In the genomic region with DNA sequence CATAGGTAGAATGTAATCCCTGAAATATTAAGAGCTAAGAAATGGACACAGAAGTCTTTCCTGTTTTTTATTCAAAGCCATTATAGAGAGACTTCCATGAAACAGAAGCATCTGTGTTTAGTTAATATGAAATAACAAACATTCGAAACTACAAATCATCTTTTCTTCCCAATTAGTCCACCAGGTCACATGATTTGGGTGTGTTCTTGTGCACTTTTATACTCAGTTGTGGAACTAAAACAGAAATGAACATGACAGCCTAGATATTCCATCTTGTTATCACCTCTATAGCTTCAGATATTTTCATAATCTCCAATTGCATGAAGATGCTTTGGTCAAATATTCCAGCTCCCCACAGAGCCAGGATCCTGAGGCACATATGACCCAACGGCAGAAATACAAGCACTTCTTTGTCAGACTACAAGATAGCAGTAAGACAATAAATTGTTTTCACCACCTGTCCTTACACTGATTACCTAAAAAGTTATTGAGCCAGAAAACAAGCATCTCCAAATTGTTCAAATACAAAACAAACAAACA, we compare ENCODE assay signal across 1 cellular context.
TF ChIP-seq lines count a peak whose summit lies in the region.

No MANE protein-coding gene starts in this region.

TF ChIP-seq in H1, 55 proteins besides CTCF, POLR2A, EP300 and RAD21 (continued from another document):
- TF ChIP-seq, protein P1, sequence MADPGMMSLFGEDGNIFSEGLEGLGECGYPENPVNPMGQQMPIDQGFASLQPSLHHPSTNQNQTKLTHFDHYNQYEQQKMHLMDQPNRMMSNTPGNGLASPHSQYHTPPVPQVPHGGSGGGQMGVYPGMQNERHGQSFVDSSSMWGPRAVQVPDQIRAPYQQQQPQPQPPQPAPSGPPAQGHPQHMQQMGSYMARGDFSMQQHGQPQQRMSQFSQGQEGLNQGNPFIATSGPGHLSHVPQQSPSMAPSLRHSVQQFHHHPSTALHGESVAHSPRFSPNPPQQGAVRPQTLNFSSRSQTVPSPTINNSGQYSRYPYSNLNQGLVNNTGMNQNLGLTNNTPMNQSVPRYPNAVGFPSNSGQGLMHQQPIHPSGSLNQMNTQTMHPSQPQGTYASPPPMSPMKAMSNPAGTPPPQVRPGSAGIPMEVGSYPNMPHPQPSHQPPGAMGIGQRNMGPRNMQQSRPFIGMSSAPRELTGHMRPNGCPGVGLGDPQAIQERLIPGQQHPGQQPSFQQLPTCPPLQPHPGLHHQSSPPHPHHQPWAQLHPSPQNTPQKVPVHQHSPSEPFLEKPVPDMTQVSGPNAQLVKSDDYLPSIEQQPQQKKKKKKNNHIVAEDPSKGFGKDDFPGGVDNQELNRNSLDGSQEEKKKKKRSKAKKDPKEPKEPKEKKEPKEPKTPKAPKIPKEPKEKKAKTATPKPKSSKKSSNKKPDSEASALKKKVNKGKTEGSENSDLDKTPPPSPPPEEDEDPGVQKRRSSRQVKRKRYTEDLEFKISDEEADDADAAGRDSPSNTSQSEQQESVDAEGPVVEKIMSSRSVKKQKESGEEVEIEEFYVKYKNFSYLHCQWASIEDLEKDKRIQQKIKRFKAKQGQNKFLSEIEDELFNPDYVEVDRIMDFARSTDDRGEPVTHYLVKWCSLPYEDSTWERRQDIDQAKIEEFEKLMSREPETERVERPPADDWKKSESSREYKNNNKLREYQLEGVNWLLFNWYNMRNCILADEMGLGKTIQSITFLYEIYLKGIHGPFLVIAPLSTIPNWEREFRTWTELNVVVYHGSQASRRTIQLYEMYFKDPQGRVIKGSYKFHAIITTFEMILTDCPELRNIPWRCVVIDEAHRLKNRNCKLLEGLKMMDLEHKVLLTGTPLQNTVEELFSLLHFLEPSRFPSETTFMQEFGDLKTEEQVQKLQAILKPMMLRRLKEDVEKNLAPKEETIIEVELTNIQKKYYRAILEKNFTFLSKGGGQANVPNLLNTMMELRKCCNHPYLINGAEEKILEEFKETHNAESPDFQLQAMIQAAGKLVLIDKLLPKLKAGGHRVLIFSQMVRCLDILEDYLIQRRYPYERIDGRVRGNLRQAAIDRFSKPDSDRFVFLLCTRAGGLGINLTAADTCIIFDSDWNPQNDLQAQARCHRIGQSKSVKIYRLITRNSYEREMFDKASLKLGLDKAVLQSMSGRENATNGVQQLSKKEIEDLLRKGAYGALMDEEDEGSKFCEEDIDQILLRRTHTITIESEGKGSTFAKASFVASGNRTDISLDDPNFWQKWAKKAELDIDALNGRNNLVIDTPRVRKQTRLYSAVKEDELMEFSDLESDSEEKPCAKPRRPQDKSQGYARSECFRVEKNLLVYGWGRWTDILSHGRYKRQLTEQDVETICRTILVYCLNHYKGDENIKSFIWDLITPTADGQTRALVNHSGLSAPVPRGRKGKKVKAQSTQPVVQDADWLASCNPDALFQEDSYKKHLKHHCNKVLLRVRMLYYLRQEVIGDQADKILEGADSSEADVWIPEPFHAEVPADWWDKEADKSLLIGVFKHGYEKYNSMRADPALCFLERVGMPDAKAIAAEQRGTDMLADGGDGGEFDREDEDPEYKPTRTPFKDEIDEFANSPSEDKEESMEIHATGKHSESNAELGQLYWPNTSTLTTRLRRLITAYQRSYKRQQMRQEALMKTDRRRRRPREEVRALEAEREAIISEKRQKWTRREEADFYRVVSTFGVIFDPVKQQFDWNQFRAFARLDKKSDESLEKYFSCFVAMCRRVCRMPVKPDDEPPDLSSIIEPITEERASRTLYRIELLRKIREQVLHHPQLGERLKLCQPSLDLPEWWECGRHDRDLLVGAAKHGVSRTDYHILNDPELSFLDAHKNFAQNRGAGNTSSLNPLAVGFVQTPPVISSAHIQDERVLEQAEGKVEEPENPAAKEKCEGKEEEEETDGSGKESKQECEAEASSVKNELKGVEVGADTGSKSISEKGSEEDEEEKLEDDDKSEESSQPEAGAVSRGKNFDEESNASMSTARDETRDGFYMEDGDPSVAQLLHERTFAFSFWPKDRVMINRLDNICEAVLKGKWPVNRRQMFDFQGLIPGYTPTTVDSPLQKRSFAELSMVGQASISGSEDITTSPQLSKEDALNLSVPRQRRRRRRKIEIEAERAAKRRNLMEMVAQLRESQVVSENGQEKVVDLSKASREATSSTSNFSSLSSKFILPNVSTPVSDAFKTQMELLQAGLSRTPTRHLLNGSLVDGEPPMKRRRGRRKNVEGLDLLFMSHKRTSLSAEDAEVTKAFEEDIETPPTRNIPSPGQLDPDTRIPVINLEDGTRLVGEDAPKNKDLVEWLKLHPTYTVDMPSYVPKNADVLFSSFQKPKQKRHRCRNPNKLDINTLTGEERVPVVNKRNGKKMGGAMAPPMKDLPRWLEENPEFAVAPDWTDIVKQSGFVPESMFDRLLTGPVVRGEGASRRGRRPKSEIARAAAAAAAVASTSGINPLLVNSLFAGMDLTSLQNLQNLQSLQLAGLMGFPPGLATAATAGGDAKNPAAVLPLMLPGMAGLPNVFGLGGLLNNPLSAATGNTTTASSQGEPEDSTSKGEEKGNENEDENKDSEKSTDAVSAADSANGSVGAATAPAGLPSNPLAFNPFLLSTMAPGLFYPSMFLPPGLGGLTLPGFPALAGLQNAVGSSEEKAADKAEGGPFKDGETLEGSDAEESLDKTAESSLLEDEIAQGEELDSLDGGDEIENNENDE (IDR thresholded peaks at IDR 0.05; ENCODE audit: insufficient replicate concordance, low read length) = no peak
- TF ChIP-seq, protein P2, sequence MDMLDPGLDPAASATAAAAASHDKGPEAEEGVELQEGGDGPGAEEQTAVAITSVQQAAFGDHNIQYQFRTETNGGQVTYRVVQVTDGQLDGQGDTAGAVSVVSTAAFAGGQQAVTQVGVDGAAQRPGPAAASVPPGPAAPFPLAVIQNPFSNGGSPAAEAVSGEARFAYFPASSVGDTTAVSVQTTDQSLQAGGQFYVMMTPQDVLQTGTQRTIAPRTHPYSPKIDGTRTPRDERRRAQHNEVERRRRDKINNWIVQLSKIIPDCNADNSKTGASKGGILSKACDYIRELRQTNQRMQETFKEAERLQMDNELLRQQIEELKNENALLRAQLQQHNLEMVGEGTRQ (IDR thresholded peaks at IDR 0.05; ENCODE audit: low read length) = no peak
- TF ChIP-seq CBX8 (IDR thresholded peaks at IDR 0.05; ENCODE audit: borderline replicate concordance, low read depth, low read length) = no peak
- TF ChIP-seq SIN3A (conservative IDR thresholded peaks at IDR 0.05 in 1 of 2, IDR thresholded peaks at IDR 0.05 in 1 of 2; ENCODE audit: low read depth in 1 of 2, low read length in 2 of 2) = no peak
- no peak for TF ChIP-seq SAP30 (IDR thresholded peaks at IDR 0.05; ENCODE audit: insufficient read depth, insufficient replicate concordance, low read length)
- TF ChIP-seq KDM4A (IDR thresholded peaks at IDR 0.05; ENCODE audit: low read depth, low read length, severe bottlenecking) = no peak
